ENCODE assay signal across 23 cellular contexts in the genomic region with DNA sequence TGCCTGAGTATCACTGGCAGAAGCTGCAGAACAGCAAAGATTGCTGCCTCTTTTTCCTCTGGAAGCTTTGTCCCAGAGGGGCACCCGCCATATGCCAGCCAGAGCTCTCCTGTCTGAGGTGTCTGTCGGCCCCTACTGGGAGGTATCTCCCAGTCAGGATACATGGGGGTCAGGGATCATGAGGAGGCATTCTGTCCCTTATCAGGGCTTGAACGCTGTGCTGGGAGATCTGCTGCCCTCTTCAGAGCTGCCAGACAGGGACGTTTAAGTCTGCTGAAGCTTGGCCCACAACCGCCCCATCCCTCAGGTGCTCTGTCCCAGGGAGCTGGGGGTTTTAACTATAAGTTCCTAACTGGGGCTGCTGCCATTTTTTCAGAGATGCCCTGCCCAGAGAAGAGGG. TPM values are rescaled to one million over a fixed set of nuclear protein-coding genes. Genes with fewer than 3 reads are reported as not detected.
"Had no signal": no experiment of that assay in that cellular context is flagged by ENCODE, and none has a peak within 500 bp of the region (broad histone marks: within the 10 kb centered on the region; RNA-seq: fewer than 3 reads in every experiment).

No MANE protein-coding gene starts in this region.

- H3K4me3 ChIP-seq: MG63, SJSA1, SK-N-MC had no signal

- DNase-seq: IMR-90, Karpas-422, KG1, MG63, NCI-H1092 treated with DMSO at 0.1 percent for 48 hours, NCI-H1436, NCI-H187, NCI-H2029, NCI-H2081 treated with DMSO at 0.1 percent for 48 hours, NCI-H2171, NCI-H226, NCI-H446, NCI-H510A, NCI-H524 treated with DMSO at 0.1 percent for 48 hours, NCI-H69, NCI-H774, Right ventricle myocardium superior, RPMI8226, SIG-M5 had no signal

- H3K27ac ChIP-seq: SJSA1, SK-N-MC had no signal

- H3K27me3 ChIP-seq: MG63, SJSA1 had no signal

- ATAC-seq: HepG2 had no signal

- H3K4me1 ChIP-seq: SJSA1 had no signal

RNA-seq across cellular contexts. Expression of a gene that starts 20.3 kb away (rescaled TPM):
- total RNA-seq: HepG2 had no signal
- polyA plus RNA-seq: HepG2 had no signal

RNA-seq across cellular contexts. Expression of a gene that starts 21.6 kb away (rescaled TPM):
- total RNA-seq: HepG2, HT1080, IMR-90, SJSA1 had no signal
- polyA plus RNA-seq: HepG2, IMR-90 had no signal

RNA-seq across cellular contexts. Expression of a gene that starts 32.4 kb away (rescaled TPM):
- total RNA-seq: HepG2, HT1080, IMR-90, Right ventricle myocardium superior, SJSA1 had no signal
- polyA plus RNA-seq: HepG2, IMR-90 had no signal
